8 cellular contexts compared by ENCODE assay signal in genomic region chr16:89248196-89249005, GRCh38. TPM values are rescaled to one million over a fixed set of nuclear protein-coding genes. Genes with fewer than 3 reads are reported as not detected.
A peak's percentile ranks its signal among the peaks of the same experiment; 100 is the strongest.
DNase-seq lines count a peak whose midpoint lies in the region; ATAC-seq and TF ChIP-seq lines count a peak whose summit lies in the region.

No MANE protein-coding gene starts in this region.

- intact Hi-C loops in activated CD4-positive, alpha-beta T cell treated with anti-CD3 and anti-CD28 coated beads, Interleukin-2, amount 10 ng/mL, durations not matched to agents 24 days and 14 days (cut with micrococcal nuclease) = loop anchor here (5.0 to 10.0 kb wide), 3 partner anchors 456 to 616 kb away; partner anchors contain the start of genes SPATA2L, VPS9D1 and ZNF276

- H3K27me3 Mint-ChIP-seq in activated CD4-positive, alpha-beta T cell treated with anti-CD3 and anti-CD28 coated beads, Interleukin-2, amount 10 ng/mL, durations not matched to agents 24 days and 14 days = peaks cover 4% of the 10 kb centered on the region
- H3K27me3 Mint-ChIP-seq in activated naive CD8-positive, alpha-beta T cell treated with anti-CD3 and anti-CD28 coated beads, Interleukin-2, amount 50 U/mL, for 24 hours = no peaks in the 10 kb centered on the region
- no peaks in the 10 kb centered on the region for H3K27me3 Mint-ChIP-seq in stimulated activated memory B cell treated with anti-CD40 and anti-IgM and Interleukin-4, amounts not matched to agents 10 μg/mL and 1 μg/mL and 100 μg/mL, for 72 hours

- no peak for ATAC-seq in activated naive CD8-positive, alpha-beta T cell treated with anti-CD3 and anti-CD28 coated beads, Interleukin-2, amount 50 U/mL, for 24 hours
- ATAC-seq in stimulated activated memory B cell treated with anti-CD40 and anti-IgM and Interleukin-4, amounts not matched to agents 10 μg/mL and 1 μg/mL and 100 μg/mL, for 72 hours = no peak
- ATAC-seq in GM19397 (IDR thresholded peaks at IDR 0.05; ENCODE audit: unreplicated experiment) = no peak

- peak overlapping the region; percentile 76 for H3K4me3 Mint-ChIP-seq in activated CD4-positive, alpha-beta T cell treated with anti-CD3 and anti-CD28 coated beads, Interleukin-2, amount 10 ng/mL, durations not matched to agents 24 days and 14 days
- H3K4me3 Mint-ChIP-seq in activated naive CD8-positive, alpha-beta T cell treated with anti-CD3 and anti-CD28 coated beads, Interleukin-2, amount 50 U/mL, for 24 hours = peak overlapping the region; percentile 78
- H3K4me3 Mint-ChIP-seq in stimulated activated memory B cell treated with anti-CD40 and anti-IgM and Interleukin-4, amounts not matched to agents 10 μg/mL and 1 μg/mL and 100 μg/mL, for 72 hours = peak overlapping the region; percentile 41

- peak overlapping the region; percentile 52 for H3K4me3 ChIP-seq in kidney epithelial cell (ENCODE audit: low read depth, low read length)

- no peak for DNase-seq in activated CD4-positive, alpha-beta T cell treated with anti-CD3 and anti-CD28 coated beads, Interleukin-2, amount 10 ng/mL, durations not matched to agents 24 days and 14 days
- no peak for DNase-seq in activated CD4-positive, alpha-beta T cell treated with anti-CD3 and anti-CD28 coated beads, Interleukin-2, amount 50 U/mL, for 4 hours
- no peak for DNase-seq in activated naive CD8-positive, alpha-beta T cell treated with anti-CD3 and anti-CD28 coated beads, Interleukin-2, amount 50 U/mL, for 24 hours
- DNase-seq in kidney epithelial cell (ENCODE audit: low read depth) (no peak), NCI-H2107 treated with DMSO at 0.1 percent for 48 hours (lab: John Stamatoyannopoulos, UW; ENCODE audit: unreplicated experiment) (no peak), NCI-H187 treated with DMSO at 0.1 percent for 48 hours (lab: John Stamatoyannopoulos, UW) (no peak)

- H3K27me3 ChIP-seq in kidney epithelial cell (ENCODE audit: control insufficient read depth, insufficient read depth, low read length) = no peaks in the 10 kb centered on the region

- H3K36me3 ChIP-seq in kidney epithelial cell (ENCODE audit: control insufficient read depth, insufficient read depth, low read length) = no peaks in the 10 kb centered on the region

- H3K36me3 Mint-ChIP-seq in activated CD4-positive, alpha-beta T cell treated with anti-CD3 and anti-CD28 coated beads, Interleukin-2, amount 10 ng/mL, durations not matched to agents 24 days and 14 days (ENCODE audit: low read depth) = peaks cover 6% of the 10 kb centered on the region
- H3K36me3 Mint-ChIP-seq in activated naive CD8-positive, alpha-beta T cell treated with anti-CD3 and anti-CD28 coated beads, Interleukin-2, amount 50 U/mL, for 24 hours (ENCODE audit: low read depth) = peaks cover 5% of the 10 kb centered on the region
- H3K36me3 Mint-ChIP-seq in stimulated activated memory B cell treated with anti-CD40 and anti-IgM and Interleukin-4, amounts not matched to agents 10 μg/mL and 1 μg/mL and 100 μg/mL, for 72 hours = peaks cover 10% of the 10 kb centered on the region

- no peak for TF ChIP-seq CTCF in kidney epithelial cell (IDR thresholded peaks at IDR 0.05; ENCODE audit: insufficient read depth, low read length, poor library complexity, severe bottlenecking)

- peaks cover 8% of the 10 kb centered on the region for H3K9me3 Mint-ChIP-seq in activated CD4-positive, alpha-beta T cell treated with anti-CD3 and anti-CD28 coated beads, Interleukin-2, amount 10 ng/mL, durations not matched to agents 24 days and 14 days
- H3K9me3 Mint-ChIP-seq in activated naive CD8-positive, alpha-beta T cell treated with anti-CD3 and anti-CD28 coated beads, Interleukin-2, amount 50 U/mL, for 24 hours = peaks cover 8% of the 10 kb centered on the region
- H3K9me3 Mint-ChIP-seq in stimulated activated memory B cell treated with anti-CD40 and anti-IgM and Interleukin-4, amounts not matched to agents 10 μg/mL and 1 μg/mL and 100 μg/mL, for 72 hours = peaks cover 12% of the 10 kb centered on the region

- no peak overlapping the region for H3K27ac Mint-ChIP-seq in activated CD4-positive, alpha-beta T cell treated with anti-CD3 and anti-CD28 coated beads, Interleukin-2, amount 10 ng/mL, durations not matched to agents 24 days and 14 days
- H3K27ac Mint-ChIP-seq in activated naive CD8-positive, alpha-beta T cell treated with anti-CD3 and anti-CD28 coated beads, Interleukin-2, amount 50 U/mL, for 24 hours = no peak overlapping the region
- H3K27ac Mint-ChIP-seq in stimulated activated memory B cell treated with anti-CD40 and anti-IgM and Interleukin-4, amounts not matched to agents 10 μg/mL and 1 μg/mL and 100 μg/mL, for 72 hours = no peak overlapping the region

- peaks cover 2% of the 10 kb centered on the region for H3K4me1 Mint-ChIP-seq in activated CD4-positive, alpha-beta T cell treated with anti-CD3 and anti-CD28 coated beads, Interleukin-2, amount 10 ng/mL, durations not matched to agents 24 days and 14 days
- peaks cover 10% of the 10 kb centered on the region for H3K4me1 Mint-ChIP-seq in activated naive CD8-positive, alpha-beta T cell treated with anti-CD3 and anti-CD28 coated beads, Interleukin-2, amount 50 U/mL, for 24 hours
- H3K4me1 Mint-ChIP-seq in stimulated activated memory B cell treated with anti-CD40 and anti-IgM and Interleukin-4, amounts not matched to agents 10 μg/mL and 1 μg/mL and 100 μg/mL, for 72 hours = no peaks in the 10 kb centered on the region

RNA-seq across cellular contexts. Expression of gene ZNF778, which starts 30.9 kb away (rescaled TPM):
- total RNA-seq in activated CD4-positive, alpha-beta T cell treated with anti-CD3 and anti-CD28 coated beads, Interleukin-2, amount 10 ng/mL, durations not matched to agents 24 days and 14 days = 6.0 and 9.8 TPM in 2 replicates
- total RNA-seq in kidney epithelial cell = 7.3 and 17.7 TPM in 2 replicates

RNA-seq across cellular contexts. Expression of gene SLC22A31, which starts 48.1 kb away (rescaled TPM):
- 1.4 and 2.3 TPM in 2 replicates for total RNA-seq in activated CD4-positive, alpha-beta T cell treated with anti-CD3 and anti-CD28 coated beads, Interleukin-2, amount 10 ng/mL, durations not matched to agents 24 days and 14 days
- 6.1 and 6.8 TPM in 2 replicates for total RNA-seq in kidney epithelial cell
